Comparison of ENCODE assay signal across 32 cellular contexts in the genomic region with DNA sequence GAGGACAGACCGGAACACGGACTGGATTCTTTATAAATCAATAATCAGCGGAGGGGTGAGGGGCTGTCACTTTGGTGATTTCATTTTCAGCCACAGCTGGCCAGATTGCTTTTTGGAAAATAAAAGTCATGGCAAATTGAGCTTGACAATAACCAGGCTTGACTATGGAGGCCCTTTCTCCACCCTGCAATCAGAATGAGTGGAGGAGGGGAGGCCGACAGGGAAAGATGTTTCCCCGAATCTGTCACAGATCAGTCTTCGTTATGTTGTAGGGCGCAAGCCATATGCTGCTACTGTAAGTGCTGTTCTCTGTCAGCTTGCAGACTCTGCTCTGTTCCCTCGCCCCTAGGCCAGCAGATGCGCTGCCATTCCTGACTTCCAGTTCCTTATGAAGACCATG.
"Had no signal": no experiment of that assay in that cellular context is flagged by ENCODE, and none has a peak within 500 bp of the region (broad histone marks: within the 10 kb centered on the region; RNA-seq: fewer than 3 reads in every experiment).

No MANE protein-coding gene starts in this region.

- DNase-seq: activated CD4-positive, alpha-beta memory T cell treated with anti-CD3 and anti-CD28 coated beads for 36 hours; activated CD4-positive, alpha-beta T cell treated with anti-CD3 and anti-CD28 coated beads for 36 hours; activated CD4-positive, alpha-beta T cell treated with anti-CD3 and anti-CD28 coated beads, Interleukin-2, amount 10 ng/mL, durations not matched to agents 24 days and 14 days; activated CD4-positive, CD25-positive, alpha-beta regulatory T cell; activated CD4-positive, CD25-positive, alpha-beta regulatory T cell treated with anti-CD3 and anti-CD28 coated beads, Interleukin-2, amount 50 U/mL, for 72 hours; activated CD8-positive, alpha-beta memory T cell treated with anti-CD3 and anti-CD28 coated beads, Interleukin-2, amount 10 ng/mL, durations not matched to agents 7 days and 5 days; activated CD8-positive, alpha-beta memory T cell treated with anti-CD3 and anti-CD28 coated beads, Interleukin-2, amount 50 U/mL, for 4 hours; activated CD8-positive, alpha-beta T cell treated with anti-CD3 and anti-CD28 coated beads, Interleukin-2, amount 10 ng/mL, durations not matched to agents 7 days and 5 days; activated effector memory CD4-positive, alpha-beta T cell treated with anti-CD3 and anti-CD28 coated beads, Interleukin-2, amount 50 U/mL, for 16 hours; activated naive CD4-positive, alpha-beta T cell treated with anti-CD3 and anti-CD28 coated beads for 36 hours; activated naive CD8-positive, alpha-beta T cell treated with anti-CD3 and anti-CD28 coated beads for 36 hours; activated naive CD8-positive, alpha-beta T cell treated with anti-CD3 and anti-CD28 coated beads, Interleukin-2, amount 50 U/mL, for 24 hours; activated T-cell treated with anti-CD3 and anti-CD28 coated beads, Interleukin-2, amount 50 U/mL, for 1 hour; activated T-cell treated with anti-CD3 and anti-CD28 coated beads, Interleukin-2, amount 50 U/mL, for 48 hours; amygdala; aorta; body of pancreas; central memory CD4-positive, alpha-beta T cell; cerebellar nuclear complex; colonic mucosa; effector memory CD4-positive, alpha-beta T cell; endodermal cell; foreskin fibroblast; gastrocnemius medialis; T-helper 2 cell had no signal

- H3K4me3 ChIP-seq: adrenal gland, body of pancreas, breast epithelium, cardiac muscle cell, colonic mucosa, gastrocnemius medialis had no signal

- H3K27me3 ChIP-seq: adrenal gland, body of pancreas, breast epithelium, cardiac muscle cell, colonic mucosa, gastrocnemius medialis had no signal

- H3K27ac Mint-ChIP-seq: activated CD4-positive, alpha-beta memory T cell treated with anti-CD3 and anti-CD28 coated beads for 36 hours; activated CD4-positive, alpha-beta T cell treated with anti-CD3 and anti-CD28 coated beads for 36 hours; activated CD4-positive, alpha-beta T cell treated with anti-CD3 and anti-CD28 coated beads, Interleukin-2, amount 10 ng/mL, durations not matched to agents 24 days and 14 days; activated CD8-positive, alpha-beta memory T cell treated with anti-CD3 and anti-CD28 coated beads, Interleukin-2, amount 10 ng/mL, durations not matched to agents 7 days and 5 days; activated CD8-positive, alpha-beta T cell treated with anti-CD3 and anti-CD28 coated beads, Interleukin-2, amount 10 ng/mL, durations not matched to agents 7 days and 5 days; activated naive CD4-positive, alpha-beta T cell treated with anti-CD3 and anti-CD28 coated beads for 36 hours; activated naive CD4-positive, alpha-beta T cell treated with anti-CD3 and anti-CD28 coated beads, Interleukin-2, amount 50 U/mL, for 24 hours; activated naive CD8-positive, alpha-beta T cell treated with anti-CD3 and anti-CD28 coated beads for 36 hours; activated naive CD8-positive, alpha-beta T cell treated with anti-CD3 and anti-CD28 coated beads, Interleukin-2, amount 50 U/mL, for 24 hours; activated T-helper 1 cell treated with anti-CD3 and anti-CD28 coated beads, Interleukin-12 subunit alpha, Interleukin-12 subunit beta, Interleukin-2, Interleukin-4 antibody, amounts not matched to agents 30 ng/mL and 10 ng/mL and 1 ng/mL, durations not matched to agents 14 hours and 24 hours and 36 hours; activated T-helper 2 cell treated with anti-CD3 and anti-CD28 coated beads, Interferon-gamma antibody, Interleukin-2, Interleukin-4, amounts not matched to agents 10 μg/mL and 5 μg/mL and 100 μg/mL, durations not matched to agents 14 hours and 24 hours and 36 hours; endodermal cell had no signal

- H3K36me3 Mint-ChIP-seq: activated CD4-positive, alpha-beta memory T cell treated with anti-CD3 and anti-CD28 coated beads for 36 hours; activated CD8-positive, alpha-beta memory T cell treated with anti-CD3 and anti-CD28 coated beads, Interleukin-2, amount 10 ng/mL, durations not matched to agents 7 days and 5 days; activated naive CD4-positive, alpha-beta T cell treated with anti-CD3 and anti-CD28 coated beads, Interleukin-2, amount 50 U/mL, for 24 hours had no signal

- ATAC-seq: activated CD4-positive, alpha-beta T cell treated with anti-CD3 and anti-CD28 coated beads for 36 hours; activated CD8-positive, alpha-beta memory T cell treated with anti-CD3 and anti-CD28 coated beads, Interleukin-2, amount 10 ng/mL, durations not matched to agents 7 days and 5 days; activated CD8-positive, alpha-beta T cell treated with anti-CD3 and anti-CD28 coated beads, Interleukin-2, amount 10 ng/mL, durations not matched to agents 7 days and 5 days; activated naive CD8-positive, alpha-beta T cell treated with anti-CD3 and anti-CD28 coated beads, Interleukin-2, amount 50 U/mL, for 24 hours; body of pancreas; esophagus mucosa; gastrocnemius medialis had no signal

- H3K36me3 ChIP-seq: adrenal gland, breast epithelium, cardiac muscle cell, colonic mucosa, gastrocnemius medialis had no signal

- H3K9me3 ChIP-seq: adrenal gland, body of pancreas, breast epithelium, colonic mucosa, gastrocnemius medialis had no signal

- H3K27me3 Mint-ChIP-seq: activated CD4-positive, alpha-beta memory T cell treated with anti-CD3 and anti-CD28 coated beads for 36 hours; activated CD4-positive, alpha-beta T cell treated with anti-CD3 and anti-CD28 coated beads for 36 hours; activated naive CD4-positive, alpha-beta T cell treated with anti-CD3 and anti-CD28 coated beads, Interleukin-2, amount 50 U/mL, for 24 hours; activated naive CD8-positive, alpha-beta T cell treated with anti-CD3 and anti-CD28 coated beads for 36 hours; activated naive CD8-positive, alpha-beta T cell treated with anti-CD3 and anti-CD28 coated beads, Interleukin-2, amount 50 U/mL, for 24 hours had no signal

- H3K4me1 ChIP-seq: adrenal gland, body of pancreas, breast epithelium had no signal

- H3K4me3 Mint-ChIP-seq: activated CD4-positive, alpha-beta memory T cell treated with anti-CD3 and anti-CD28 coated beads for 36 hours; activated CD4-positive, alpha-beta T cell treated with anti-CD3 and anti-CD28 coated beads for 36 hours; activated CD4-positive, alpha-beta T cell treated with anti-CD3 and anti-CD28 coated beads, Interleukin-2, amount 10 ng/mL, durations not matched to agents 24 days and 14 days; activated CD8-positive, alpha-beta memory T cell treated with anti-CD3 and anti-CD28 coated beads, Interleukin-2, amount 10 ng/mL, durations not matched to agents 7 days and 5 days; activated CD8-positive, alpha-beta T cell treated with anti-CD3 and anti-CD28 coated beads, Interleukin-2, amount 10 ng/mL, durations not matched to agents 7 days and 5 days; activated naive CD4-positive, alpha-beta T cell treated with anti-CD3 and anti-CD28 coated beads for 36 hours; activated naive CD4-positive, alpha-beta T cell treated with anti-CD3 and anti-CD28 coated beads, Interleukin-2, amount 50 U/mL, for 24 hours; activated naive CD8-positive, alpha-beta T cell treated with anti-CD3 and anti-CD28 coated beads for 36 hours; activated naive CD8-positive, alpha-beta T cell treated with anti-CD3 and anti-CD28 coated beads, Interleukin-2, amount 50 U/mL, for 24 hours; activated T-helper 1 cell treated with anti-CD3 and anti-CD28 coated beads, Interleukin-12 subunit alpha, Interleukin-12 subunit beta, Interleukin-2, Interleukin-4 antibody, amounts not matched to agents 30 ng/mL and 10 ng/mL and 1 ng/mL, durations not matched to agents 14 hours and 24 hours and 36 hours; endodermal cell had no signal

- H3K27ac ChIP-seq: body of pancreas, breast epithelium, cardiac muscle cell, colonic mucosa, gastrocnemius medialis had no signal

- H3K4me1 Mint-ChIP-seq: activated CD4-positive, alpha-beta T cell treated with anti-CD3 and anti-CD28 coated beads for 36 hours; activated CD4-positive, alpha-beta T cell treated with anti-CD3 and anti-CD28 coated beads, Interleukin-2, amount 10 ng/mL, durations not matched to agents 24 days and 14 days; activated CD8-positive, alpha-beta memory T cell treated with anti-CD3 and anti-CD28 coated beads, Interleukin-2, amount 10 ng/mL, durations not matched to agents 7 days and 5 days; activated naive CD4-positive, alpha-beta T cell treated with anti-CD3 and anti-CD28 coated beads, Interleukin-2, amount 50 U/mL, for 24 hours; activated naive CD8-positive, alpha-beta T cell treated with anti-CD3 and anti-CD28 coated beads for 36 hours; activated naive CD8-positive, alpha-beta T cell treated with anti-CD3 and anti-CD28 coated beads, Interleukin-2, amount 50 U/mL, for 24 hours had no signal

- H3K9me3 Mint-ChIP-seq: activated CD4-positive, alpha-beta memory T cell treated with anti-CD3 and anti-CD28 coated beads for 36 hours; activated CD4-positive, alpha-beta T cell treated with anti-CD3 and anti-CD28 coated beads, Interleukin-2, amount 10 ng/mL, durations not matched to agents 24 days and 14 days; activated naive CD4-positive, alpha-beta T cell treated with anti-CD3 and anti-CD28 coated beads for 36 hours; activated naive CD4-positive, alpha-beta T cell treated with anti-CD3 and anti-CD28 coated beads, Interleukin-2, amount 50 U/mL, for 24 hours; activated naive CD8-positive, alpha-beta T cell treated with anti-CD3 and anti-CD28 coated beads for 36 hours; activated naive CD8-positive, alpha-beta T cell treated with anti-CD3 and anti-CD28 coated beads, Interleukin-2, amount 50 U/mL, for 24 hours; activated T-helper 1 cell treated with anti-CD3 and anti-CD28 coated beads, Interleukin-12 subunit alpha, Interleukin-12 subunit beta, Interleukin-2, Interleukin-4 antibody, amounts not matched to agents 30 ng/mL and 10 ng/mL and 1 ng/mL, durations not matched to agents 14 hours and 24 hours and 36 hours; activated T-helper 2 cell treated with anti-CD3 and anti-CD28 coated beads, Interferon-gamma antibody, Interleukin-2, Interleukin-4, amounts not matched to agents 10 μg/mL and 5 μg/mL and 100 μg/mL, durations not matched to agents 14 hours and 24 hours and 36 hours; endodermal cell had no signal
